11 cellular contexts compared by ENCODE assay signal in genomic region chr10:48493083-48493871, GRCh38.
DNase-seq lines count a peak whose midpoint lies in the region; ATAC-seq, FAIRE-seq and TF ChIP-seq lines count a peak whose summit lies in the region.
"Had no signal": no experiment of that assay in that cellular context is flagged by ENCODE, and none has a peak within 500 bp of the region (broad histone marks: within the 10 kb centered on the region; RNA-seq: fewer than 3 reads in every experiment).

No MANE protein-coding gene starts in this region.

- H3K9me3 ChIP-seq in K562 (replicated peaks; ENCODE audit: control insufficient read depth, insufficient read depth, low read depth, low read length) = no peaks in the 10 kb centered on the region
- H3K9me3 ChIP-seq: A549 had no signal

- TF ChIP-seq CTCF in K562 (IDR thresholded peaks at IDR 0.05 in 2 of 3, conservative IDR thresholded peaks at IDR 0.05 in 1 of 3; ENCODE audit: insufficient read depth in 2 of 3, low read depth in 1 of 3, low read length in 3 of 3) (no peak), GM13976 (IDR thresholded peaks at IDR 0.05; ENCODE audit: borderline replicate concordance, control extremely low read depth, extremely low read depth, insufficient read depth, missing control alignments) (no peak)

- FAIRE-seq in K562 (lab: Jason Lieb, UNC) = no peak
- FAIRE-seq: A549, bronchial epithelial cell, frontal cortex had no signal

- H3K79me2 ChIP-seq in K562 (ENCODE audit: control insufficient read depth, insufficient read depth, low read length) = peaks cover 82% of the 10 kb centered on the region

- H3K4me1 ChIP-seq in K562 (replicated peaks in 1 of 2; ENCODE audit: control insufficient read depth in 2 of 2, insufficient read depth in 2 of 2, low read length in 2 of 2) = peaks cover 42 to 46% of the 10 kb centered on the region in 2 experiments

- no TSS peak for BruUV-seq in K562 (replicated peaks; lab: Mats Ljungman, UMichigan)

- ATAC-seq in K562 = peak; percentile 11
- no peak for ATAC-seq in activated naive CD4-positive, alpha-beta T cell treated with anti-CD3 and anti-CD28 coated beads, Interleukin-2, amount 50 U/mL, for 72 hours
- ATAC-seq: A549 had no signal

- 62% methylated on average over 16 of the region's 16 CpGs for WGBS in K562 (ENCODE audit: insufficient coverage, low coverage, missing lambda C conversion rate)

- H3K27ac Mint-ChIP-seq in activated naive CD4-positive, alpha-beta T cell treated with anti-CD3 and anti-CD28 coated beads, Interleukin-2, amount 50 U/mL, for 72 hours = no peak overlapping the region

- peaks cover 27% of the 10 kb centered on the region; the same call in 2 of the 3 replicates for H3K36me3 ChIP-seq in K562 (ENCODE audit: control insufficient read depth, insufficient read depth, low read length)

- no peaks in the 10 kb centered on the region for H3K9me1 ChIP-seq in K562 (ENCODE audit: control insufficient read depth, insufficient read depth, low read length)

- H3K36me3 Mint-ChIP-seq in activated naive CD4-positive, alpha-beta T cell treated with anti-CD3 and anti-CD28 coated beads, Interleukin-2, amount 50 U/mL, for 72 hours = no peaks in the 10 kb centered on the region

- TF ChIP-seq RAD21 in K562 (CRISPR knock-in tag; conservative IDR thresholded peaks at IDR 0.05 in 1 of 2, IDR thresholded peaks at IDR 0.05 in 1 of 2) = no peak

- CTCF ChIA-PET in K562 (lab: Yijun Ruan, JAX; ENCODE audit: low intra/inter-chr PET ratio) = no interaction called here

- in situ Hi-C loops in K562 (cut with MboI) = no loop called here
- in situ Hi-C loops in GM13976 (cut with MboI; ENCODE audit: low sequenced_read_pairs, unreplicated experiment) = no loop called here

- peak overlapping the region in 1 of 2 experiments; percentile 80; a peak in 2 of 4 replicates for H3K9ac ChIP-seq in K562 (ENCODE audit: insufficient read depth in 1 of 2, low read depth in 2 of 2, low read length in 2 of 2)

- TF ChIP-seq EP300 in K562 (IDR thresholded peaks at IDR 0.05; ENCODE audit: low read length) = no peak

- intact Hi-C loops in K562 (cut with micrococcal nuclease) = no loop called here

- TF ChIP-seq POLR2A in K562 (conservative IDR thresholded peaks at IDR 0.05) = no peak

- no peaks in the 10 kb centered on the region for H3K9me3 Mint-ChIP-seq in activated naive CD4-positive, alpha-beta T cell treated with anti-CD3 and anti-CD28 coated beads, Interleukin-2, amount 50 U/mL, for 72 hours

- POLR2A ChIA-PET in K562 (lab: Yijun Ruan, JAX) = interaction anchor here (0.6 to 1.3 kb wide), 4 partner anchors 8 to 217 kb away, joined by 3 read pairs; no protein-coding TSS in a partner anchor

- H3K27ac ChIP-seq in K562 (ENCODE audit: extremely low read depth, low read depth, low read length) = no peak overlapping the region; the same call in 2 of the 3 replicates
- H3K27ac ChIP-seq: A549 had no signal

- no peak overlapping the region; the same call in 1 of the 2 replicates for H3K4me2 ChIP-seq in K562 (ENCODE audit: insufficient read depth, low read length)
- H3K4me2 ChIP-seq: A549 had no signal

- H3K27me3 ChIP-seq in K562 (ENCODE audit: control insufficient read depth in 2 of 2, insufficient read depth in 2 of 2, low read length in 2 of 2) = no peaks in the 10 kb centered on the region

- no peak overlapping the region for H3K4me3 ChIP-seq in K562
- H3K4me3 ChIP-seq: A549 had no signal

- no peak overlapping the region for H2AFZ ChIP-seq in K562 (ENCODE audit: low read depth, low read length)

- DNase-seq in NCI-H524 (lab: John Stamatoyannopoulos, UW) (peak; percentile 19 to 23), NCI-H524 treated with DMSO at 0.1 percent for 48 hours (lab: John Stamatoyannopoulos, UW) (no peak), NCI-H1694 treated with DMSO at 0.1 percent for 48 hours (lab: John Stamatoyannopoulos, UW) (peak; percentile 47), K562 (ENCODE audit: extremely low read depth in 1 of 4, low spot score in 3 of 4) (no peak), HPDE6-E6E7 (ENCODE audit: extremely low spot score) (no peak), GM13976 (ENCODE audit: low spot score) (no peak)
- peak; percentile 18 for DNase-seq in stimulated activated CD8-positive, alpha-beta memory T cell treated with anti-CD3 and anti-CD28 coated beads, Interleukin-4, amount 100 ng/mL, for 48 hours
- DNase-seq in activated naive CD4-positive, alpha-beta T cell treated with anti-CD3 and anti-CD28 coated beads, Interleukin-2, amount 50 U/mL, for 72 hours (ENCODE audit: low spot score in 2 of 2) = no peak

- no peaks in the 10 kb centered on the region for H4K20me1 ChIP-seq in K562 (replicated peaks; ENCODE audit: control insufficient read depth, insufficient read depth, low read length)

TF ChIP-seq in K562, 482 proteins besides CTCF, POLR2A, EP300 and RAD21 (continues in another document):
- TF ChIP-seq MEF2A (IDR thresholded peaks at IDR 0.05; ENCODE audit: control insufficient read depth, low read depth, low read length) (no peak), TAF1 (IDR thresholded peaks at IDR 0.05; ENCODE audit: control insufficient read depth, extremely low read depth, insufficient read depth, low read length, severe bottlenecking) (no peak), RFX1 (IDR thresholded peaks at IDR 0.05) (no peak), SMAD2 (IDR thresholded peaks at IDR 0.05; ENCODE audit: low read depth, low read length) (no peak), TSC22D4 (tag; IDR thresholded peaks at IDR 0.05) (no peak), MTA3 (IDR thresholded peaks at IDR 0.05; ENCODE audit: borderline replicate concordance) (no peak), ZBTB9 (CRISPR knock-in tag; IDR thresholded peaks at IDR 0.05) (0 out of 2 replicates have a peak, but pooled peaks have one; percentile 23), CTCFL (IDR thresholded peaks at IDR 0.05; ENCODE audit: borderline replicate concordance, insufficient read depth, low read depth, low read length, poor library complexity, severe bottlenecking) (no peak), ZNF740 (CRISPR knock-in tag; IDR thresholded peaks at IDR 0.05) (no peak), ZNF740 (tag; IDR thresholded peaks at IDR 0.05) (no peak), CHAMP1 (IDR thresholded peaks at IDR 0.05) (no peak), ZNF311 (CRISPR knock-in tag; IDR thresholded peaks at IDR 0.05) (no peak), DDX20 (tag; IDR thresholded peaks at IDR 0.05; ENCODE audit: low read depth) (no peak), CHCHD3 (CRISPR knock-in tag; IDR thresholded peaks at IDR 0.05) (no peak), STAT5A (IDR thresholded peaks at IDR 0.05; ENCODE audit: borderline replicate concordance, low read length) (no peak), RBM14 (IDR thresholded peaks at IDR 0.05; ENCODE audit: borderline replicate concordance, insufficient read depth, low read depth, low read length) (no peak), CBFA2T3 (IDR thresholded peaks at IDR 0.05) (0 out of 2 replicates have a peak, but pooled peaks have one; percentile 3)

Comparison
In these comparisons a context has a peak if more than half of its experiments do, and no peak if none do; other contexts are left out.
1. DNase-seq: peak in NCI-H524 (2 of 2), NCI-H1694 treated with DMSO at 0.1 percent for 48 hours (single experiment) and stimulated activated CD8-positive, alpha-beta memory T cell treated with anti-CD3 and anti-CD28 coated beads, Interleukin-4, amount 100 ng/mL, for 48 hours (single experiment); none in NCI-H524 treated with DMSO at 0.1 percent for 48 hours (single experiment), K562 (0 of 4), HPDE6-E6E7 (single experiment), GM13976 (single experiment) and activated naive CD4-positive, alpha-beta T cell treated with anti-CD3 and anti-CD28 coated beads, Interleukin-2, amount 50 U/mL, for 72 hours (0 of 2).